27 cellular contexts compared by ENCODE assay signal in genomic region chr10:128001886-128002285, GRCh38.
DNase-seq lines count a peak whose midpoint lies in the region; ATAC-seq and TF ChIP-seq lines count a peak whose summit lies in the region.
"Had no signal": no experiment of that assay in that cellular context is flagged by ENCODE, and none has a peak within 500 bp of the region (broad histone marks: within the 10 kb centered on the region; RNA-seq: fewer than 3 reads in every experiment).

No MANE protein-coding gene starts in this region.

- in situ Hi-C loops in brain microvascular endothelial cell (cut with HindIII; ENCODE audit: low pct_ligation_motif_present, low sequenced_read_pairs): no loop called here

- no peak for TF ChIP-seq POLR2A in sigmoid colon (IDR thresholded peaks at IDR 0.05)

- TF ChIP-seq CTCF in GM23338 (conservative IDR thresholded peaks at IDR 0.05; ENCODE audit: low read depth in 2 of 2) (no peak), left ventricle myocardium inferior (IDR thresholded peaks at IDR 0.05; ENCODE audit: borderline replicate concordance) (no peak), sigmoid colon (IDR thresholded peaks at IDR 0.05) (no peak), brain microvascular endothelial cell (IDR thresholded peaks at IDR 0.05; ENCODE audit: low read depth, low read length, missing control alignments) (no peak)

- intact Hi-C loops in left ventricle myocardium inferior (cut with micrococcal nuclease): no loop called here
- intact Hi-C loops in sigmoid colon (cut with DNase I): no loop called here

- H3K9me3 ChIP-seq in left ventricle myocardium inferior (replicated peaks) (no peaks in the 10 kb centered on the region), sigmoid colon (no peaks in the 10 kb centered on the region)
- H3K9me3 ChIP-seq: adrenal gland, left lung, thoracic aorta, vagina had no signal

- no peak overlapping the region; the same call in 1 of the 2 replicates for H2AFZ ChIP-seq in GM23338

- no peak for TF ChIP-seq EP300 in sigmoid colon (IDR thresholded peaks at IDR 0.05)

- ATAC-seq in GM23338: peak; percentile 56
- no peak for ATAC-seq in HG03139 (IDR thresholded peaks at IDR 0.05; ENCODE audit: unreplicated experiment)
- ATAC-seq: CD8-positive, alpha-beta T cell; K562; left lung; Panc1; stimulated activated naive B cell treated with anti-CD40 and anti-IgM and Interleukin-4, amounts not matched to agents 10 μg/mL and 1 μg/mL and 100 μg/mL, for 72 hours had no signal

- no peak overlapping the region for H3K4me2 ChIP-seq in GM23338

- DNase-seq in GM23338 (ENCODE audit: low spot score): no peak
- DNase-seq in left ventricle myocardium inferior: no peak
- DNase-seq in sigmoid colon: peak; percentile 44
- no peak for DNase-seq in NAMALWA (ENCODE audit: low spot score)
- DNase-seq in activated gamma-delta T cell treated with Interleukin-2 at 50 U/mL for 16 hours: no peak
- DNase-seq in brain microvascular endothelial cell: no peak
- DNase-seq: activated CD4-positive, alpha-beta memory T cell treated with anti-CD3 and anti-CD28 coated beads, Interleukin-2, amount 10 ng/mL, durations not matched to agents 7 days and 5 days; activated CD4-positive, CD25-positive, alpha-beta regulatory T cell treated with anti-CD3 and anti-CD28 coated beads, Interleukin-2, amount 50 U/mL, for 72 hours; activated CD8-positive, alpha-beta memory T cell treated with anti-CD3 and anti-CD28 coated beads, Interleukin-2, amount 50 U/mL, for 4 hours; activated naive CD4-positive, alpha-beta T cell treated with anti-CD3 and anti-CD28 coated beads, Interleukin-2, amount 10 ng/mL, durations not matched to agents 7 days and 5 days; adrenal gland; CD8-positive, alpha-beta T cell; effector CD4-positive, alpha-beta T cell; GOT3; NCI-H1417; NCI-H2029; NCI-H226; SIG-M5; stimulated activated naive B cell treated with anti-CD40 and anti-IgM and Interleukin-4, amounts not matched to agents 10 μg/mL and 1 μg/mL and 100 μg/mL, for 72 hours had no signal

- H3K4me1 ChIP-seq in GM23338 (ENCODE audit: insufficient read depth) (no peaks in the 10 kb centered on the region), left ventricle myocardium inferior (peaks cover 52% of the 10 kb centered on the region), sigmoid colon (peaks cover 0 to 14% (median 5%) of the 10 kb centered on the region in 4 donors)
- H3K4me1 ChIP-seq: vagina had no signal

- H3K36me3 Mint-ChIP-seq in GM23338 (ENCODE audit: low read depth): no peaks in the 10 kb centered on the region
- H3K36me3 Mint-ChIP-seq: activated naive CD4-positive, alpha-beta T cell treated with anti-CD3 and anti-CD28 coated beads, Interleukin-2, amount 10 ng/mL, durations not matched to agents 7 days and 5 days; CD8-positive, alpha-beta T cell; mesothelial cell of epicardium; stimulated activated naive B cell treated with anti-CD40 and anti-IgM and Interleukin-4, amounts not matched to agents 10 μg/mL and 1 μg/mL and 100 μg/mL, for 72 hours had no signal

- H3K9me3 Mint-ChIP-seq in GM23338: no peaks in the 10 kb centered on the region
- H3K9me3 Mint-ChIP-seq: activated CD4-positive, alpha-beta memory T cell treated with anti-CD3 and anti-CD28 coated beads, Interleukin-2, amount 10 ng/mL, durations not matched to agents 7 days and 5 days; activated naive CD4-positive, alpha-beta T cell treated with anti-CD3 and anti-CD28 coated beads, Interleukin-2, amount 10 ng/mL, durations not matched to agents 7 days and 5 days; CD8-positive, alpha-beta T cell; mesothelial cell of epicardium; stimulated activated naive B cell treated with anti-CD40 and anti-IgM and Interleukin-4, amounts not matched to agents 10 μg/mL and 1 μg/mL and 100 μg/mL, for 72 hours had no signal

- H3K27me3 Mint-ChIP-seq in GM23338 (ENCODE audit: insufficient read depth, low read depth, poor library complexity): peaks cover 1% of the 10 kb centered on the region

- H3K4me3 ChIP-seq in GM23338: no peak overlapping the region
- no peak overlapping the region for H3K4me3 ChIP-seq in left ventricle myocardium inferior
- no peak overlapping the region for H3K4me3 ChIP-seq in sigmoid colon
- H3K4me3 ChIP-seq in brain microvascular endothelial cell (ENCODE audit: low read depth, low read length): no peak overlapping the region
- H3K4me3 ChIP-seq: adrenal gland, K562, left lung, thoracic aorta, vagina had no signal

- no peaks in the 10 kb centered on the region for H3K79me2 ChIP-seq in GM23338 (replicated peaks; ENCODE audit: insufficient read depth)

- H3K36me3 ChIP-seq in GM23338 (ENCODE audit: insufficient read depth) (no peaks in the 10 kb centered on the region), left ventricle myocardium inferior (no peaks in the 10 kb centered on the region), sigmoid colon (no peaks in the 10 kb centered on the region), brain microvascular endothelial cell (replicated peaks) (no peaks in the 10 kb centered on the region)
- H3K36me3 ChIP-seq: adrenal gland, left lung, thoracic aorta, vagina had no signal

- H3K4me3 Mint-ChIP-seq in GM23338: no peak overlapping the region
- H3K4me3 Mint-ChIP-seq: activated CD4-positive, alpha-beta memory T cell treated with anti-CD3 and anti-CD28 coated beads, Interleukin-2, amount 10 ng/mL, durations not matched to agents 7 days and 5 days; activated naive CD4-positive, alpha-beta T cell treated with anti-CD3 and anti-CD28 coated beads, Interleukin-2, amount 10 ng/mL, durations not matched to agents 7 days and 5 days; CD8-positive, alpha-beta T cell; mesothelial cell of epicardium; stimulated activated naive B cell treated with anti-CD40 and anti-IgM and Interleukin-4, amounts not matched to agents 10 μg/mL and 1 μg/mL and 100 μg/mL, for 72 hours had no signal

- H3K27ac Mint-ChIP-seq in GM23338: peak overlapping the region; percentile 19; the same call in 1 of the 2 replicates
- H3K27ac Mint-ChIP-seq: activated CD4-positive, alpha-beta memory T cell treated with anti-CD3 and anti-CD28 coated beads, Interleukin-2, amount 10 ng/mL, durations not matched to agents 7 days and 5 days; activated naive CD4-positive, alpha-beta T cell treated with anti-CD3 and anti-CD28 coated beads, Interleukin-2, amount 10 ng/mL, durations not matched to agents 7 days and 5 days; CD8-positive, alpha-beta T cell; mesothelial cell of epicardium; stimulated activated naive B cell treated with anti-CD40 and anti-IgM and Interleukin-4, amounts not matched to agents 10 μg/mL and 1 μg/mL and 100 μg/mL, for 72 hours had no signal

- no peaks in the 10 kb centered on the region for H3K27me3 ChIP-seq in GM23338 (ENCODE audit: insufficient read depth)
- H3K27me3 ChIP-seq in left ventricle myocardium inferior (ENCODE audit: low read depth): no peaks in the 10 kb centered on the region
- H3K27me3 ChIP-seq in sigmoid colon: peaks cover 0 to 3% (median 0%) of the 10 kb centered on the region in 3 donors
- H3K27me3 ChIP-seq in brain microvascular endothelial cell (replicated peaks): no peaks in the 10 kb centered on the region
- H3K27me3 ChIP-seq: adrenal gland, left lung, vagina had no signal

- WGBS in sigmoid colon, 2 donors: 81 to 88% methylated on average over 14 of the region's 14 CpGs

- no peak overlapping the region for H3K27ac ChIP-seq in GM23338 (ENCODE audit: low read depth)
- peak overlapping the region; percentile 60 for H3K27ac ChIP-seq in cingulate gyrus (ENCODE audit: low read depth, low read length)
- peak overlapping the region; percentile 66 for H3K27ac ChIP-seq in left ventricle myocardium inferior (replicated peaks)
- H3K27ac ChIP-seq in sigmoid colon: no peak overlapping the region
- no peak overlapping the region for H3K27ac ChIP-seq in brain microvascular endothelial cell
- H3K27ac ChIP-seq: thoracic aorta, vagina had no signal

- no peaks in the 10 kb centered on the region for H4K20me1 ChIP-seq in GM23338 (replicated peaks; ENCODE audit: insufficient read depth)

- H3F3A ChIP-seq in GM23338 (replicated peaks; ENCODE audit: low read depth): no peaks in the 10 kb centered on the region

- H3K4me1 Mint-ChIP-seq in GM23338: peaks cover 6% of the 10 kb centered on the region; the same call in 2 of the 3 replicates
- H3K4me1 Mint-ChIP-seq: activated CD4-positive, alpha-beta memory T cell treated with anti-CD3 and anti-CD28 coated beads, Interleukin-2, amount 10 ng/mL, durations not matched to agents 7 days and 5 days; activated naive CD4-positive, alpha-beta T cell treated with anti-CD3 and anti-CD28 coated beads, Interleukin-2, amount 10 ng/mL, durations not matched to agents 7 days and 5 days had no signal

- no peaks in the 10 kb centered on the region for H3K9me2 ChIP-seq in GM23338 (ENCODE audit: insufficient read depth)

TF ChIP-seq in GM23338, 12 proteins besides CTCF, POLR2A, EP300 and RAD21:
- TF ChIP-seq EZH2 (IDR thresholded peaks at IDR 0.05; ENCODE audit: low read depth, unreplicated experiment): no peak

Comparison
In these comparisons a context has a peak if more than half of its experiments do, and no peak if none do; other contexts are left out.
1. H3K27ac ChIP-seq: peak in cingulate gyrus (single experiment) and left ventricle myocardium inferior (single experiment); none in GM23338 (single experiment), sigmoid colon (0 of 4) and brain microvascular endothelial cell (single experiment).